ENCODE assay signal across 36 cellular contexts in the genomic region with DNA sequence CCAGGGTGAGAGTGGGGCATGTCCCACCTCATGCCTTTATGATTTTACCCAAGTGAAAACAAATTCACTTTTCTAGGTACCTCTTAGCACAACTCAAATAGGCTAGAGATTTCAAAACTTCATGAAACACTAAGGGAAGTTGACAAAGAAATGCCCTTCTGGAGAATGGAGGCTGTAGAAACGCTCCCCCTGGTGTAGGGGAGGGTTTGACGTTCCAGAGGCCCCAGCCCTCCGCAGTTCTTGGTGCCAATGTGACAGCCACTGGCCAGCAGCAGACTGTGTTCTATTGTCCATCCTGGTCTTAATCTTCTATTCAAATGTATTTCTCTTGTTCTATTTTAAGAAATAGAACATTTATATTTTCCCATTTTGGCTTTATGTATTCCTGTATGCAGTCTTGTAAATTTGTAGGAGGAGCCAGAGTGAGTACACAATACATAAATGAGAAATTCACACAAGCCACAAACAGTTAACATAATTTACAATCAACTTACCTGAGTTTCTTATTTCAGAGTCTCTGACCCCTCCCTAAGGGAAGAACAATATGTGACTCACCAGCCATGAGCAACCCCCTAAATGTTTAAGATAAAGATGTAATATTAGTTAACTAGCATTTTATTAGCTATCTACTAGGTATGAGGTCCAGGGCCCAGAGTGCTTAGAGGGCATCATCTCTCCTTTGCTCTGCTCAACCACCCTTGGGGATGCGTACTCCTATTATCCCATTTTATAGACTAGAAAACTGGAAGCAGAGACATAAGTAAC. TPM values are rescaled to one million over a fixed set of nuclear protein-coding genes. Genes with fewer than 3 reads are reported as not detected.
"Had no signal": no experiment of that assay in that cellular context is flagged by ENCODE, and none has a peak within 500 bp of the region (broad histone marks: within the 10 kb centered on the region; RNA-seq: fewer than 3 reads in every experiment).

No MANE protein-coding gene starts in this region.

- H3K4me1 ChIP-seq: breast epithelium, gastroesophageal sphincter, sigmoid colon had no signal

- H3K36me3 ChIP-seq: breast epithelium, gastroesophageal sphincter, ovary, sigmoid colon, thoracic aorta, uterus had no signal

- H3K27ac Mint-ChIP-seq: activated CD4-positive, alpha-beta memory T cell treated with anti-CD3 and anti-CD28 coated beads, Interleukin-2, amount 10 ng/mL, durations not matched to agents 7 days and 5 days; activated CD4-positive, alpha-beta T cell treated with anti-CD3 and anti-CD28 coated beads, Interleukin-2, amount 10 ng/mL, durations not matched to agents 7 days and 5 days; activated naive CD8-positive, alpha-beta T cell treated with anti-CD3 and anti-CD28 coated beads, Interleukin-2, amount 50 U/mL, for 24 hours; activated T-helper 17 cell treated with anti-CD3 and anti-CD28 coated beads, Interleukin-2, amount 50 U/mL, for 72 hours; nephron; progenitor cell of endocrine pancreas; stimulated activated effector memory CD8-positive, alpha-beta T cell treated with anti-CD3 and anti-CD28 coated beads, Interleukin-12 subunit alpha, Interleukin-12 subunit beta, amount 100 ng/mL, for 72 hours; stimulated activated naive CD8-positive, alpha-beta T cell treated with anti-CD3 and anti-CD28 coated beads, Interleukin-15, Interleukin-2, amounts not matched to agents 100 ng/mL and 50 ng/mL, for 24 hours; WTC11 had no signal

- H3K9me3 Mint-ChIP-seq: activated CD4-positive, alpha-beta memory T cell treated with anti-CD3 and anti-CD28 coated beads, Interleukin-2, amount 10 ng/mL, durations not matched to agents 7 days and 5 days; activated CD4-positive, alpha-beta T cell treated with anti-CD3 and anti-CD28 coated beads, Interleukin-2, amount 10 ng/mL, durations not matched to agents 7 days and 5 days; activated naive CD4-positive, alpha-beta T cell treated with anti-CD3 and anti-CD28 coated beads, Interleukin-2, amount 50 U/mL, for 24 hours; activated naive CD8-positive, alpha-beta T cell treated with anti-CD3 and anti-CD28 coated beads, Interleukin-2, amount 50 U/mL, for 24 hours; activated T-cell treated with anti-CD3 and anti-CD28 coated beads, Interleukin-2, amount 50 U/mL, for 4 hours; activated T-helper 17 cell treated with anti-CD3 and anti-CD28 coated beads, Interleukin-2, amount 50 U/mL, for 72 hours; central memory CD8-positive, alpha-beta T cell; nephron; stimulated activated effector memory CD8-positive, alpha-beta T cell treated with anti-CD3 and anti-CD28 coated beads, Interleukin-12 subunit alpha, Interleukin-12 subunit beta, amount 100 ng/mL, for 72 hours; stimulated activated naive CD8-positive, alpha-beta T cell treated with anti-CD3 and anti-CD28 coated beads, Interleukin-15, Interleukin-2, amounts not matched to agents 100 ng/mL and 50 ng/mL, for 24 hours had no signal

- ATAC-seq: activated naive CD8-positive, alpha-beta T cell treated with anti-CD3 and anti-CD28 coated beads, Interleukin-2, amount 50 U/mL, for 24 hours; activated T-cell treated with anti-CD3 and anti-CD28 coated beads, Interleukin-2, amount 50 U/mL, for 4 hours; activated T-helper 17 cell treated with anti-CD3 and anti-CD28 coated beads, Interleukin-2, amount 50 U/mL, for 72 hours; gastroesophageal sphincter; left lobe of liver; stimulated activated effector memory CD8-positive, alpha-beta T cell treated with anti-CD3 and anti-CD28 coated beads, Interleukin-12 subunit alpha, Interleukin-12 subunit beta, amount 100 ng/mL, for 72 hours; T-helper 17 cell; WTC11 had no signal

- H3K4me3 ChIP-seq: breast epithelium, gastroesophageal sphincter, lung, ovary, sigmoid colon, thoracic aorta, uterus had no signal

- H3K36me3 Mint-ChIP-seq: activated naive CD4-positive, alpha-beta T cell treated with anti-CD3 and anti-CD28 coated beads, Interleukin-2, amount 50 U/mL, for 24 hours; stimulated activated effector memory CD8-positive, alpha-beta T cell treated with anti-CD3 and anti-CD28 coated beads, Interleukin-12 subunit alpha, Interleukin-12 subunit beta, amount 100 ng/mL, for 72 hours; WTC11 had no signal

- H3K27ac ChIP-seq: breast epithelium, gastroesophageal sphincter, ovary, sigmoid colon, thoracic aorta, uterus had no signal

- H3K9me3 ChIP-seq: breast epithelium, gastroesophageal sphincter, ovary, sigmoid colon, thoracic aorta, uterus had no signal

- FAIRE-seq: colon, small intestine had no signal

- H3K4me3 Mint-ChIP-seq: activated CD4-positive, alpha-beta memory T cell treated with anti-CD3 and anti-CD28 coated beads, Interleukin-2, amount 10 ng/mL, durations not matched to agents 7 days and 5 days; activated CD4-positive, alpha-beta T cell treated with anti-CD3 and anti-CD28 coated beads, Interleukin-2, amount 10 ng/mL, durations not matched to agents 7 days and 5 days; activated naive CD4-positive, alpha-beta T cell treated with anti-CD3 and anti-CD28 coated beads, Interleukin-2, amount 50 U/mL, for 24 hours; activated naive CD8-positive, alpha-beta T cell treated with anti-CD3 and anti-CD28 coated beads, Interleukin-2, amount 50 U/mL, for 24 hours; activated T-cell treated with anti-CD3 and anti-CD28 coated beads, Interleukin-2, amount 50 U/mL, for 4 hours; activated T-helper 17 cell treated with anti-CD3 and anti-CD28 coated beads, Interleukin-2, amount 50 U/mL, for 72 hours; central memory CD8-positive, alpha-beta T cell; nephron; stimulated activated effector memory CD8-positive, alpha-beta T cell treated with anti-CD3 and anti-CD28 coated beads, Interleukin-12 subunit alpha, Interleukin-12 subunit beta, amount 100 ng/mL, for 72 hours; stimulated activated naive CD8-positive, alpha-beta T cell treated with anti-CD3 and anti-CD28 coated beads, Interleukin-15, Interleukin-2, amounts not matched to agents 100 ng/mL and 50 ng/mL, for 24 hours; T-helper 17 cell; WTC11 had no signal

- DNase-seq: activated CD4-positive, alpha-beta memory T cell treated with anti-CD3 and anti-CD28 coated beads, Interleukin-2, amount 10 ng/mL, durations not matched to agents 7 days and 5 days; activated CD4-positive, alpha-beta T cell treated with anti-CD3 and anti-CD28 coated beads for 1 hour; activated CD4-positive, alpha-beta T cell treated with anti-CD3 and anti-CD28 coated beads, Interleukin-2, amount 10 ng/mL, durations not matched to agents 7 days and 5 days; activated naive CD8-positive, alpha-beta T cell treated with anti-CD3 and anti-CD28 coated beads, Interleukin-2, amount 50 U/mL, for 24 hours; activated T-cell treated with anti-CD3 and anti-CD28 coated beads, Interleukin-2, amount 50 U/mL, for 4 hours; amygdala; dermis blood vessel endothelial cell; effector CD8-positive, alpha-beta T cell; erythroblast; hippocampal formation; kidney glomerular epithelial cell; ovary; retina; sigmoid colon; small intestine; stimulated activated CD4-positive, alpha-beta T cell treated with anti-CD3 and anti-CD28 coated beads, Interleukin-4, amount 100 ng/mL, for 24 hours; T-helper 17 cell; T1000; trophoblast cell; uterus had no signal

- H3K27me3 ChIP-seq: breast epithelium, ovary, uterus had no signal

- H3K4me1 Mint-ChIP-seq: activated CD4-positive, alpha-beta memory T cell treated with anti-CD3 and anti-CD28 coated beads, Interleukin-2, amount 10 ng/mL, durations not matched to agents 7 days and 5 days; activated CD4-positive, alpha-beta T cell treated with anti-CD3 and anti-CD28 coated beads, Interleukin-2, amount 10 ng/mL, durations not matched to agents 7 days and 5 days; activated naive CD4-positive, alpha-beta T cell treated with anti-CD3 and anti-CD28 coated beads, Interleukin-2, amount 50 U/mL, for 24 hours; activated naive CD8-positive, alpha-beta T cell treated with anti-CD3 and anti-CD28 coated beads, Interleukin-2, amount 50 U/mL, for 24 hours; activated T-helper 17 cell treated with anti-CD3 and anti-CD28 coated beads, Interleukin-2, amount 50 U/mL, for 72 hours; central memory CD8-positive, alpha-beta T cell; stimulated activated effector memory CD8-positive, alpha-beta T cell treated with anti-CD3 and anti-CD28 coated beads, Interleukin-12 subunit alpha, Interleukin-12 subunit beta, amount 100 ng/mL, for 72 hours had no signal

- H3K27me3 Mint-ChIP-seq: activated naive CD4-positive, alpha-beta T cell treated with anti-CD3 and anti-CD28 coated beads, Interleukin-2, amount 50 U/mL, for 24 hours had no signal

RNA-seq across cellular contexts. Expression of a gene that starts 8.8 kb away (rescaled TPM):
- total RNA-seq: activated CD4-positive, alpha-beta memory T cell treated with anti-CD3 and anti-CD28 coated beads, Interleukin-2, amount 10 ng/mL, durations not matched to agents 7 days and 5 days; activated CD4-positive, alpha-beta T cell treated with anti-CD3 and anti-CD28 coated beads, Interleukin-2, amount 10 ng/mL, durations not matched to agents 7 days and 5 days; activated T-cell treated with anti-CD3 and anti-CD28 coated beads, Interleukin-2, amount 50 U/mL, for 4 hours; activated T-helper 17 cell treated with anti-CD3 and anti-CD28 coated beads, Interleukin-2, amount 50 U/mL, for 72 hours; breast epithelium; dermis blood vessel endothelial cell; left lobe of liver; ovary; progenitor cell of endocrine pancreas; sigmoid colon; subcutaneous adipose tissue; T-helper 17 cell; thoracic aorta; WTC11 had no signal
- polyA plus RNA-seq: ovary had no signal

RNA-seq across cellular contexts. Expression of a gene that starts 33.9 kb away (rescaled TPM):
- total RNA-seq: activated CD4-positive, alpha-beta memory T cell treated with anti-CD3 and anti-CD28 coated beads, Interleukin-2, amount 10 ng/mL, durations not matched to agents 7 days and 5 days; activated CD4-positive, alpha-beta T cell treated with anti-CD3 and anti-CD28 coated beads, Interleukin-2, amount 10 ng/mL, durations not matched to agents 7 days and 5 days; activated T-helper 17 cell treated with anti-CD3 and anti-CD28 coated beads, Interleukin-2, amount 50 U/mL, for 72 hours; breast epithelium; dermis blood vessel endothelial cell; left lobe of liver; sigmoid colon; subcutaneous adipose tissue; T-helper 17 cell had no signal
- polyA plus RNA-seq: ovary had no signal

RNA-seq across cellular contexts. Expression of a gene that starts 35.6 kb away (rescaled TPM):
- total RNA-seq: activated CD4-positive, alpha-beta memory T cell treated with anti-CD3 and anti-CD28 coated beads, Interleukin-2, amount 10 ng/mL, durations not matched to agents 7 days and 5 days; activated CD4-positive, alpha-beta T cell treated with anti-CD3 and anti-CD28 coated beads, Interleukin-2, amount 10 ng/mL, durations not matched to agents 7 days and 5 days; activated T-cell treated with anti-CD3 and anti-CD28 coated beads, Interleukin-2, amount 50 U/mL, for 4 hours; activated T-helper 17 cell treated with anti-CD3 and anti-CD28 coated beads, Interleukin-2, amount 50 U/mL, for 72 hours; breast epithelium; dermis blood vessel endothelial cell; left lobe of liver; mucosa of gallbladder; ovary; progenitor cell of endocrine pancreas; sigmoid colon; subcutaneous adipose tissue; T-helper 17 cell; thoracic aorta; uterus; WTC11 had no signal
- polyA plus RNA-seq: ovary, sigmoid colon, small intestine had no signal

RNA-seq across cellular contexts. Expression of a gene that starts 42.7 kb away (rescaled TPM):
- total RNA-seq: activated CD4-positive, alpha-beta memory T cell treated with anti-CD3 and anti-CD28 coated beads, Interleukin-2, amount 10 ng/mL, durations not matched to agents 7 days and 5 days; activated CD4-positive, alpha-beta T cell treated with anti-CD3 and anti-CD28 coated beads, Interleukin-2, amount 10 ng/mL, durations not matched to agents 7 days and 5 days; activated T-helper 17 cell treated with anti-CD3 and anti-CD28 coated beads, Interleukin-2, amount 50 U/mL, for 72 hours; breast epithelium; dermis blood vessel endothelial cell; gastroesophageal sphincter; left lobe of liver; sigmoid colon; subcutaneous adipose tissue; T-helper 17 cell; thoracic aorta; WTC11 had no signal
- polyA plus RNA-seq: ovary had no signal
